Comparison of ENCODE assay signal across 27 cellular contexts in genomic region chr1:172486805-172487454, GRCh38.
"Had no signal": no experiment of that assay in that cellular context is flagged by ENCODE, and none has a peak within 500 bp of the region (broad histone marks: within the 10 kb centered on the region; RNA-seq: fewer than 3 reads in every experiment).

No MANE protein-coding gene starts in this region.

- H3K27ac Mint-ChIP-seq: activated CD4-positive, alpha-beta memory T cell treated with anti-CD3 and anti-CD28 coated beads for 36 hours; activated CD4-positive, alpha-beta T cell treated with anti-CD3 and anti-CD28 coated beads, Interleukin-2, amount 10 ng/mL, durations not matched to agents 7 days and 5 days; activated naive CD4-positive, alpha-beta T cell treated with anti-CD3 and anti-CD28 coated beads, Interleukin-2, amount 50 U/mL, for 24 hours; activated T-helper 2 cell treated with anti-CD3 and anti-CD28 coated beads, Interferon-gamma antibody, Interleukin-2, Interleukin-4, amounts not matched to agents 10 μg/mL and 5 μg/mL and 100 μg/mL, durations not matched to agents 14 hours and 24 hours and 36 hours had no signal

- H3K9me3 ChIP-seq: ascending aorta, body of pancreas, Peyer's patch, SK-N-SH had no signal

- H3K4me2 ChIP-seq: SK-N-SH had no signal

- DNase-seq: activated CD4-positive, alpha-beta memory T cell treated with anti-CD3 and anti-CD28 coated beads for 36 hours; activated CD4-positive, alpha-beta T cell treated with anti-CD3 and anti-CD28 coated beads, Interleukin-2, amount 10 ng/mL, durations not matched to agents 7 days and 5 days; activated CD4-positive, CD25-positive, alpha-beta regulatory T cell; activated CD8-positive, alpha-beta memory T cell treated with anti-CD3 and anti-CD28 coated beads for 24 hours; activated gamma-delta T cell treated with Interleukin-2 at 50 U/mL for 16 hours; activated T-cell treated with anti-CD3 and anti-CD28 coated beads for 4 hours; activated T-cell treated with anti-CD3 and anti-CD28 coated beads, Interleukin-2, amount 50 U/mL, for 48 hours; amniotic stem cell; body of pancreas; MM.1S; NCI-H1105; NCI-H1436 treated with DMSO at 0.1 percent for 48 hours; NCI-H187; NCI-H2081; NCI-H510A treated with DMSO at 0.1 percent for 48 hours; NCI-H69; NK-92 treated with Interleukin-12 subunit alpha and Interleukin-12 subunit beta, amount 100 ng/mL, for 24 hours; Peyer's patch; Right ventricle myocardium superior; SJCRH30; SK-N-SH; T-helper 9 cell had no signal

- H3K4me1 ChIP-seq: ascending aorta, body of pancreas, Peyer's patch, SJCRH30 had no signal

- H3K36me3 ChIP-seq: ascending aorta, Peyer's patch, SJCRH30 had no signal

- H3K9me3 Mint-ChIP-seq: activated CD4-positive, alpha-beta memory T cell treated with anti-CD3 and anti-CD28 coated beads for 36 hours; activated CD4-positive, alpha-beta T cell treated with anti-CD3 and anti-CD28 coated beads, Interleukin-2, amount 10 ng/mL, durations not matched to agents 7 days and 5 days; activated naive CD4-positive, alpha-beta T cell treated with anti-CD3 and anti-CD28 coated beads, Interleukin-2, amount 50 U/mL, for 24 hours; activated T-helper 2 cell treated with anti-CD3 and anti-CD28 coated beads, Interferon-gamma antibody, Interleukin-2, Interleukin-4, amounts not matched to agents 10 μg/mL and 5 μg/mL and 100 μg/mL, durations not matched to agents 14 hours and 24 hours and 36 hours had no signal

- H3K4me3 ChIP-seq: ascending aorta, body of pancreas, Peyer's patch, SJCRH30 had no signal

- H3K27me3 ChIP-seq: ascending aorta, body of pancreas, Peyer's patch, SJCRH30 had no signal

- H3K27me3 Mint-ChIP-seq: activated CD4-positive, alpha-beta memory T cell treated with anti-CD3 and anti-CD28 coated beads for 36 hours had no signal

- H3K36me3 Mint-ChIP-seq: activated CD4-positive, alpha-beta memory T cell treated with anti-CD3 and anti-CD28 coated beads for 36 hours; activated naive CD4-positive, alpha-beta T cell treated with anti-CD3 and anti-CD28 coated beads, Interleukin-2, amount 50 U/mL, for 24 hours had no signal

- H3K27ac ChIP-seq: ascending aorta, body of pancreas, Peyer's patch, RWPE1, SJCRH30, VCaP had no signal

- H3K4me3 Mint-ChIP-seq: activated CD4-positive, alpha-beta memory T cell treated with anti-CD3 and anti-CD28 coated beads for 36 hours; activated CD4-positive, alpha-beta T cell treated with anti-CD3 and anti-CD28 coated beads, Interleukin-2, amount 10 ng/mL, durations not matched to agents 7 days and 5 days; activated naive CD4-positive, alpha-beta T cell treated with anti-CD3 and anti-CD28 coated beads, Interleukin-2, amount 50 U/mL, for 24 hours had no signal

- H3K9ac ChIP-seq: SK-N-SH had no signal

- ATAC-seq: body of pancreas had no signal
